In the genomic region with DNA sequence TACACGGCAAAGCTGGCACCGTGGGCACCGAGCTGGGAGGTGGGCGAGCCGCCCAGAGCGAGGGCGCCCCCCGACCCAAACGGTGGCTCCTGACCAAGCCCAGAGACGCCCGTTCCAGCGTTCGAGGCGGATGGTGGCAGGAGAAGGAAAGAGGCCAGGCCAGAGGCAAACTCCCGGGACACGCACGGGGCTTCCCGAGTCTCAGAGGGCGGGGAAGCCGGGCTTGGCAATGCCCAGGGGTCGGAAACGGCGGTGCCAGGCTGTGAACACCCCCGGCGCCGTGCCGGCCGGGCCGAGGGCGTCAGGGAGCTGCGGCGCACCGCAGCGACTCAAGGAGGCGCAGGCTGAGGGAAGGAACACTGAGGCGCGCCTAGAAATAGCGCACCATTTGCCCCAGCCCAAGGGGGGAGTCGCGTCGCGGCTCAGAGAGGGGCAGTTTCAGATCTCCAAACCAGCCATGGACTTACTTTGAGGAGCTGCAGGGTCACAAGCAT, we compare ENCODE assay signal across 8 cellular contexts. TPM values are rescaled to one million over a fixed set of nuclear protein-coding genes. Genes with fewer than 3 reads are reported as not detected.
DNase-seq lines count a peak whose midpoint lies in the region; ATAC-seq and TF ChIP-seq lines count a peak whose summit lies in the region.

No MANE protein-coding gene starts in this region.

- no peaks in the 10 kb centered on the region for H4K20me1 ChIP-seq in SU-DHL-6 (ENCODE audit: low read depth, low read length)

- H2AFZ ChIP-seq in SU-DHL-6 (ENCODE audit: low read depth, low read length, severe bottlenecking): peak overlapping the region; percentile 91

- H3K36me3 ChIP-seq in SU-DHL-6 (ENCODE audit: low read length) (no peaks in the 10 kb centered on the region), neutrophil (no peaks in the 10 kb centered on the region)

- H3K27me3 ChIP-seq in SU-DHL-6 (ENCODE audit: low read length) (no peaks in the 10 kb centered on the region), neutrophil (peaks cover 100% of the 10 kb centered on the region)

- H3K79me2 ChIP-seq in SU-DHL-6 (ENCODE audit: insufficient read depth, low read length): no peaks in the 10 kb centered on the region

- no peaks in the 10 kb centered on the region for H3K9me2 ChIP-seq in SU-DHL-6 (replicated peaks; ENCODE audit: insufficient read depth, low read length)

- H3K9ac ChIP-seq in SU-DHL-6 (ENCODE audit: low read length): peak overlapping the region; percentile 48

- H3F3A ChIP-seq in SU-DHL-6 (ENCODE audit: insufficient read depth): no peaks in the 10 kb centered on the region

- H3K9me3 ChIP-seq in SU-DHL-6 (ENCODE audit: insufficient read depth, low read length): no peaks in the 10 kb centered on the region
- H3K9me3 ChIP-seq in neutrophil: no peaks in the 10 kb centered on the region

- TF ChIP-seq CTCF in SU-DHL-6 (IDR thresholded peaks at IDR 0.05; ENCODE audit: insufficient read depth, low read length, poor library complexity, severe bottlenecking): no peak
- no peak for TF ChIP-seq CTCF in neutrophil (IDR thresholded peaks at IDR 0.05)

- H3K27ac ChIP-seq in SU-DHL-6 (ENCODE audit: low read depth, low read length) (no peak overlapping the region), neutrophil (no peak overlapping the region)

- H3K4me2 ChIP-seq in SU-DHL-6 (ENCODE audit: low read depth, low read length, poor library complexity, severe bottlenecking): peak overlapping the region; percentile 62

- ATAC-seq in GM18520 (IDR thresholded peaks at IDR 0.05; ENCODE audit: unreplicated experiment): peak; percentile 23
- peak; percentile 32 for ATAC-seq in HG03060 (IDR thresholded peaks at IDR 0.05; ENCODE audit: low read depth, unreplicated experiment)
- ATAC-seq in esophagus mucosa: peak; percentile 63

- H3K4me1 ChIP-seq in neutrophil (ENCODE audit: control insufficient read depth in 1 of 2, insufficient read depth in 1 of 2, low read depth in 1 of 2, low read length in 1 of 2): peaks cover 12 to 13% of the 10 kb centered on the region in 2 experiments

- DNase-seq in AG08396 (ENCODE audit: low spot score): peak; percentile 36
- no peak for DNase-seq in SKM-1 treated with dmso at 0.1 percent for 144 hours (lab: John Stamatoyannopoulos, UW; ENCODE audit: unreplicated experiment)
- DNase-seq in NK-92 (lab: John Stamatoyannopoulos, UW; ENCODE audit: unreplicated experiment): no peak

- H3K4me3 ChIP-seq in SU-DHL-6 (ENCODE audit: insufficient read depth, low read length, poor library complexity, severe bottlenecking) (peak overlapping the region; percentile 54), neutrophil (ENCODE audit: low read depth in 1 of 2, low read length in 1 of 2) (peak overlapping the region; percentile 20 to 30)

RNA-seq across cellular contexts. Expression of gene SPRY4, which starts 0.4 kb away (rescaled TPM):
- 2.6 TPM for total RNA-seq in esophagus mucosa
